Comparison of ENCODE assay signal across 24 cellular contexts in the genomic region with DNA sequence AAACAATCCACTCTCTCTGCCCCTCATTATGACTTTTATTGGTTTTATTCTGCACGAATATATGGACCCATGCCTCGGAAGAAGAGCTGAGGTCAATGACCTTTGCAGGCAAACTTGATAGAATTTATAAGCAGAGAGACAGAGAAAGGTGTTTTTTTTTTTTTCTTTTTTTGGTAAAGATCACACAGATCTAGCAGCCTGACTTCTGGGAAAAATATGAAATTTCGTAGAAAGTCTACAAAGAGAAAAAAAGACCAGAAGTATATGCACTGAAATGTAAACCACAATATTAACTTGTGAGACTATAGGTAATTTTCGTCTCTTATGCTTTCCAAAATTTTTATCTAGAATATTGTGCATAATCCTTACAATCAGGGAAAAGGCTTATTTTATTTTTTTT.
DNase-seq lines count a peak whose midpoint lies in the region; ATAC-seq lines count a peak whose summit lies in the region.
"Had no signal": no experiment of that assay in that cellular context is flagged by ENCODE, and none has a peak within 500 bp of the region (broad histone marks: within the 10 kb centered on the region; RNA-seq: fewer than 3 reads in every experiment).

No MANE protein-coding gene starts in this region.

- H3K27ac Mint-ChIP-seq in activated CD4-positive, alpha-beta T cell treated with anti-CD3 and anti-CD28 coated beads for 36 hours: peak overlapping the region; percentile 95
- H3K27ac Mint-ChIP-seq in stimulated activated naive CD8-positive, alpha-beta T cell treated with anti-CD3 and anti-CD28 coated beads, Interleukin-15, Interleukin-2, amounts not matched to agents 100 ng/mL and 50 ng/mL, for 24 hours: peak overlapping the region; percentile 97
- H3K27ac Mint-ChIP-seq in activated naive CD8-positive, alpha-beta T cell treated with anti-CD3 and anti-CD28 coated beads, Interleukin-2, amount 10 ng/mL, durations not matched to agents 7 days and 5 days: peak overlapping the region; percentile 96

- CTCF ChIA-PET in activated CD4-positive, alpha-beta T cell treated with anti-CD3 and anti-CD28 coated beads for 36 hours (lab: Charles Lee): interaction anchor here (0.5 to 5.4 kb wide), 17 partner anchors 8 to 102 kb away, joined by 3 to 46 read pairs (median 3); no protein-coding TSS in a partner anchor

- no peaks in the 10 kb centered on the region for H3K9me3 Mint-ChIP-seq in activated CD4-positive, alpha-beta T cell treated with anti-CD3 and anti-CD28 coated beads for 36 hours (ENCODE audit: low read depth)
- H3K9me3 Mint-ChIP-seq in stimulated activated naive CD8-positive, alpha-beta T cell treated with anti-CD3 and anti-CD28 coated beads, Interleukin-15, Interleukin-2, amounts not matched to agents 100 ng/mL and 50 ng/mL, for 24 hours: no peaks in the 10 kb centered on the region
- no peaks in the 10 kb centered on the region for H3K9me3 Mint-ChIP-seq in activated naive CD8-positive, alpha-beta T cell treated with anti-CD3 and anti-CD28 coated beads, Interleukin-2, amount 10 ng/mL, durations not matched to agents 7 days and 5 days

- POLR2A ChIA-PET in activated CD4-positive, alpha-beta T cell treated with anti-CD3 and anti-CD28 coated beads for 36 hours (lab: Charles Lee): interaction anchor here (0.6 to 2.4 kb wide), 11 partner anchors 9 to 66 kb away, joined by 3 to 10 read pairs (median 6); no protein-coding TSS in a partner anchor
- POLR2A ChIA-PET in activated naive CD8-positive, alpha-beta T cell treated with anti-CD3 and anti-CD28 coated beads, Interleukin-2, amount 10 ng/mL, durations not matched to agents 7 days and 5 days (lab: Charles Lee): interaction anchor here (0.7 to 3.3 kb wide), 22 partner anchors 9 to 76 kb away, joined by 3 to 30 read pairs (median 8); a partner anchor contains a TSS

- intact Hi-C loops in activated CD4-positive, alpha-beta T cell treated with anti-CD3 and anti-CD28 coated beads for 36 hours (cut with DNase I, micrococcal nuclease): loop anchor here in 1 of 2 experiments (2.0 to 5.0 kb wide), 3 partner anchors 35 to 320 kb away; no protein-coding TSS in a partner anchor

- peaks cover 66% of the 10 kb centered on the region for H3K36me3 Mint-ChIP-seq in activated CD4-positive, alpha-beta T cell treated with anti-CD3 and anti-CD28 coated beads for 36 hours (ENCODE audit: low read depth)
- H3K36me3 Mint-ChIP-seq in stimulated activated naive CD8-positive, alpha-beta T cell treated with anti-CD3 and anti-CD28 coated beads, Interleukin-15, Interleukin-2, amounts not matched to agents 100 ng/mL and 50 ng/mL, for 24 hours (ENCODE audit: low read depth): peaks cover 20% of the 10 kb centered on the region
- peaks cover 62% of the 10 kb centered on the region for H3K36me3 Mint-ChIP-seq in activated naive CD8-positive, alpha-beta T cell treated with anti-CD3 and anti-CD28 coated beads, Interleukin-2, amount 10 ng/mL, durations not matched to agents 7 days and 5 days

- no peaks in the 10 kb centered on the region for H3K27me3 Mint-ChIP-seq in activated CD4-positive, alpha-beta T cell treated with anti-CD3 and anti-CD28 coated beads for 36 hours
- no peaks in the 10 kb centered on the region for H3K27me3 Mint-ChIP-seq in stimulated activated naive CD8-positive, alpha-beta T cell treated with anti-CD3 and anti-CD28 coated beads, Interleukin-15, Interleukin-2, amounts not matched to agents 100 ng/mL and 50 ng/mL, for 24 hours
- no peaks in the 10 kb centered on the region for H3K27me3 Mint-ChIP-seq in activated naive CD8-positive, alpha-beta T cell treated with anti-CD3 and anti-CD28 coated beads, Interleukin-2, amount 10 ng/mL, durations not matched to agents 7 days and 5 days

- no peak for ATAC-seq in activated CD4-positive, alpha-beta T cell treated with anti-CD3 and anti-CD28 coated beads for 36 hours
- no peak for ATAC-seq in stimulated activated naive CD8-positive, alpha-beta T cell treated with anti-CD3 and anti-CD28 coated beads, Interleukin-15, Interleukin-2, amounts not matched to agents 100 U/mL and 50 U/mL, for 24 hours
- ATAC-seq in activated naive CD8-positive, alpha-beta T cell treated with anti-CD3 and anti-CD28 coated beads, Interleukin-2, amount 10 ng/mL, durations not matched to agents 7 days and 5 days (ENCODE audit: low read depth): peak; percentile 23
- ATAC-seq: HepG2, SK-N-SH treated with all-trans-retinoic acid at 6 μM for 48 hours had no signal

- DNase-seq in activated CD4-positive, alpha-beta T cell treated with anti-CD3 and anti-CD28 coated beads for 36 hours: no peak
- DNase-seq in activated CD4-positive, alpha-beta T cell treated with anti-CD3 and anti-CD28 coated beads, Interleukin-2, amount 50 U/mL, for 48 hours: no peak
- no peak for DNase-seq in stimulated activated naive CD8-positive, alpha-beta T cell treated with anti-CD3 and anti-CD28 coated beads, Interleukin-15, Interleukin-2, amounts not matched to agents 100 U/mL and 50 U/mL, for 24 hours
- no peak for DNase-seq in activated naive CD8-positive, alpha-beta T cell treated with anti-CD3 and anti-CD28 coated beads, Interleukin-2, amount 10 ng/mL, durations not matched to agents 7 days and 5 days
- no peak for DNase-seq in stimulated activated CD4-positive, alpha-beta T cell treated with anti-CD3 and anti-CD28 coated beads, Interleukin-12 subunit alpha, Interleukin-12 subunit beta, amount 100 ng/mL, for 4 hours
- DNase-seq in NCI-H2029 (lab: John Stamatoyannopoulos, UW) (no peak), NCI-H187 (lab: John Stamatoyannopoulos, UW) (no peak)
- DNase-seq: activated CD4-positive, CD25-positive, alpha-beta regulatory T cell treated with anti-CD3 and anti-CD28 coated beads, Interleukin-2, amount 50 U/mL, for 72 hours; activated gamma-delta T cell; aorta; DMS 273 treated with DMSO at 0.1 percent for 48 hours; EL; foreskin melanocyte; GM23248; Kasumi-1; NCI-H1436 treated with DMSO at 0.1 percent for 48 hours; NCI-H2107; Right ventricle myocardium superior; sigmoid colon; stimulated activated CD4-positive, alpha-beta T cell treated with anti-CD3 and anti-CD28 coated beads, Interleukin-4, amount 100 ng/mL, for 24 hours; trophoblast cell had no signal

- H3K4me3 Mint-ChIP-seq in activated CD4-positive, alpha-beta T cell treated with anti-CD3 and anti-CD28 coated beads for 36 hours: peak overlapping the region; percentile 66
- peak overlapping the region; percentile 76 for H3K4me3 Mint-ChIP-seq in stimulated activated naive CD8-positive, alpha-beta T cell treated with anti-CD3 and anti-CD28 coated beads, Interleukin-15, Interleukin-2, amounts not matched to agents 100 ng/mL and 50 ng/mL, for 24 hours
- peak overlapping the region; percentile 91 for H3K4me3 Mint-ChIP-seq in activated naive CD8-positive, alpha-beta T cell treated with anti-CD3 and anti-CD28 coated beads, Interleukin-2, amount 10 ng/mL, durations not matched to agents 7 days and 5 days

- peaks cover 86% of the 10 kb centered on the region for H3K4me1 Mint-ChIP-seq in activated CD4-positive, alpha-beta T cell treated with anti-CD3 and anti-CD28 coated beads for 36 hours
- H3K4me1 Mint-ChIP-seq in stimulated activated naive CD8-positive, alpha-beta T cell treated with anti-CD3 and anti-CD28 coated beads, Interleukin-15, Interleukin-2, amounts not matched to agents 100 ng/mL and 50 ng/mL, for 24 hours (ENCODE audit: low read depth): peaks cover 93% of the 10 kb centered on the region
- H3K4me1 Mint-ChIP-seq in activated naive CD8-positive, alpha-beta T cell treated with anti-CD3 and anti-CD28 coated beads, Interleukin-2, amount 10 ng/mL, durations not matched to agents 7 days and 5 days: peaks cover 81% of the 10 kb centered on the region
